8 cellular contexts compared by ENCODE assay signal in the genomic region with DNA sequence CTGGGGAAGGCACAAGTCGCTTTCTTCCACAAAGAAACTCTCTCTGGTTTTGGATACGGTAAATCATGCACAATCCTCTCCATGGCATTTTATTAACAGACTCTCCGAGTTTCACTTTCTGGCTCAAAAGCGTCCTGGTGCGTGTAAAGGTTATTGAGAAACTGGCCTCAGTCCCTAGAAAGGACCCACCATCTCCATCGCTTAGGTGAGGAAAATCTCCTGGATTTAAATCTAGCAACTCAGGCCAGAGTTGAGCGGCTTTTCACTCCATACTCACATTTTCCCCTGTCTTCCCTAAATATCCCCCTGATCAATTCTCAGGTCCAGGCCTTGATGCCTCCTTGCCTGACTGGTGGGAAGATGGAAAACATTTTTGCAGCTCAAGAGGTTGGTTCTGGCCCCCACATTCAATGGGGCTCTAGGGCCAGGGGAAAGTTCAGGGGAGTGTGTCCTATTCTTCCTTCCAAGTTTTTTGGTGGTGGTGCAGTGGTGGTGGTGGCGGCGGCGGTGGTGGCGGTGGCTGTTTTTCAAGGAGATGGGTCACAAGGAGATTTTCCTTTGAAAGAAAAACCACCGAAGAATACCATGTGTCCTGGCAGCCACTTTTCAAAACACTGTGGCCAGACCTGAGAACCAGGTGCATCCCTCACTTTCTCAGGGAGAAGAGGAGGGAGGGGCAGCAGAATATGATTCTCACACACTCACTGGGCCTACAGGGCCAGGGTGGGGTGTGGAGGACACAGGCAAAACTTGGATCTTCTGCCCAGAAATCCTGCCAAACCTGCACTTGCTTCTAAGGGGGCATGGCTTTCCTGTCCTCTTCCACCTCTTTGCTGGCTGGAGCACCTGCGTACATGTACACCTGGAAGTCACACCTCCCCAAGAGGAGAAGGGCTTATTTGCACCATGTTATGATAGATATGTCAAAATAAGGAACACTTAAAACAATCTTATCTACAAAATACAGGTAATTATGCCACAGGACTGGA. TPM values are rescaled to one million over a fixed set of nuclear protein-coding genes. Genes with fewer than 3 reads are reported as not detected.
A peak's percentile ranks its signal among the peaks of the same experiment; 100 is the strongest.
DNase-seq lines count a peak whose midpoint lies in the region; ATAC-seq and TF ChIP-seq lines count a peak whose summit lies in the region.

No MANE protein-coding gene starts in this region.

- no peaks in the 10 kb centered on the region for H3K9me3 ChIP-seq in right atrium auricular region
- no peaks in the 10 kb centered on the region for H3K9me3 ChIP-seq in left lung
- no peaks in the 10 kb centered on the region for H3K9me3 ChIP-seq in upper lobe of right lung

- H3K9me3 Mint-ChIP-seq in activated T-helper 2 cell treated with anti-CD3 and anti-CD28 coated beads, Interferon-gamma antibody, Interleukin-2, Interleukin-4, amounts not matched to agents 10 μg/mL and 5 μg/mL and 100 μg/mL, durations not matched to agents 14 hours and 24 hours and 36 hours = no peaks in the 10 kb centered on the region

- peak overlapping the region; percentile 83 for H3K4me3 Mint-ChIP-seq in activated T-helper 2 cell treated with anti-CD3 and anti-CD28 coated beads, Interferon-gamma antibody, Interleukin-2, Interleukin-4, amounts not matched to agents 10 μg/mL and 5 μg/mL and 100 μg/mL, durations not matched to agents 14 hours and 24 hours and 36 hours (ENCODE audit: low read depth)

- H3K27ac ChIP-seq in right atrium auricular region (peak overlapping the region; percentile 95 to 99), left lung (peak overlapping the region; percentile 99), upper lobe of right lung (peak overlapping the region; percentile 98)

- H3K27me3 Mint-ChIP-seq in activated T-helper 2 cell treated with anti-CD3 and anti-CD28 coated beads, Interferon-gamma antibody, Interleukin-2, Interleukin-4, amounts not matched to agents 10 μg/mL and 5 μg/mL and 100 μg/mL, durations not matched to agents 14 hours and 24 hours and 36 hours (ENCODE audit: low read depth) = no peaks in the 10 kb centered on the region

- TF ChIP-seq CTCF in right atrium auricular region (IDR thresholded peaks at IDR 0.05) (no peak), left lung (IDR thresholded peaks at IDR 0.05) (no peak), upper lobe of right lung (IDR thresholded peaks at IDR 0.05) (no peak)

- H3K4me3 ChIP-seq in right atrium auricular region (peak overlapping the region; percentile 75 to 85), left lung (peak overlapping the region; percentile 60 to 84), upper lobe of right lung (peak overlapping the region; percentile 66)

- ATAC-seq in left cardiac atrium = no peak
- ATAC-seq in left lung = no peak
- no peak for ATAC-seq in upper lobe of right lung
- ATAC-seq in GM18909 (IDR thresholded peaks at IDR 0.05; ENCODE audit: poor library complexity, unreplicated experiment) = no peak

- peaks cover 0 to 89% of the 10 kb centered on the region in 2 donors for H3K4me1 ChIP-seq in right atrium auricular region
- H3K4me1 ChIP-seq in left lung = peaks cover 76 to 88% of the 10 kb centered on the region in 2 donors
- peaks cover 83% of the 10 kb centered on the region for H3K4me1 ChIP-seq in upper lobe of right lung

- H3K27me3 ChIP-seq in right atrium auricular region = no peaks in the 10 kb centered on the region
- H3K27me3 ChIP-seq in left lung = no peaks in the 10 kb centered on the region
- no peaks in the 10 kb centered on the region for H3K27me3 ChIP-seq in upper lobe of right lung

- DNase-seq in right atrium auricular region (ENCODE audit: low spot score) (no peak), left cardiac atrium (no peak), left lung (no peak), upper lobe of right lung (no peak), ecto neural progenitor cell (ENCODE audit: low spot score) (no peak), kidney tubule cell (ENCODE audit: low spot score) (no peak)
- no peak for DNase-seq in activated T-helper 2 cell treated with anti-CD3 and anti-CD28 coated beads, Interferon-gamma antibody, Interleukin-2, Interleukin-4, amounts not matched to agents 10 μg/mL and 5 μg/mL and 100 μg/mL, durations not matched to agents 14 hours and 24 hours and 36 hours (ENCODE audit: low spot score)

- intact Hi-C loops in left cardiac atrium (cut with DNase I) (no loop called here), left lung (cut with DNase I) (no loop called here), upper lobe of right lung (cut with DNase I) (no loop called here)
- intact Hi-C loops in activated T-helper 2 cell treated with anti-CD3 and anti-CD28 coated beads, Interferon-gamma antibody, Interleukin-2, Interleukin-4, amounts not matched to agents 10 μg/mL and 5 μg/mL and 100 μg/mL, durations not matched to agents 14 hours and 24 hours and 36 hours (cut with micrococcal nuclease) = loop anchor here (1.0 to 2.0 kb wide), 4 partner anchors 9 to 324 kb away; a partner anchor contains a TSS

- H3K27ac Mint-ChIP-seq in activated T-helper 2 cell treated with anti-CD3 and anti-CD28 coated beads, Interferon-gamma antibody, Interleukin-2, Interleukin-4, amounts not matched to agents 10 μg/mL and 5 μg/mL and 100 μg/mL, durations not matched to agents 14 hours and 24 hours and 36 hours = peak overlapping the region; percentile 94

- no peaks in the 10 kb centered on the region for H3K36me3 ChIP-seq in right atrium auricular region
- H3K36me3 ChIP-seq in left lung = no peaks in the 10 kb centered on the region
- H3K36me3 ChIP-seq in upper lobe of right lung = no peaks in the 10 kb centered on the region

- H3K36me3 Mint-ChIP-seq in activated T-helper 2 cell treated with anti-CD3 and anti-CD28 coated beads, Interferon-gamma antibody, Interleukin-2, Interleukin-4, amounts not matched to agents 10 μg/mL and 5 μg/mL and 100 μg/mL, durations not matched to agents 14 hours and 24 hours and 36 hours (ENCODE audit: low read depth) = peaks cover 16% of the 10 kb centered on the region

- H3K4me1 Mint-ChIP-seq in activated T-helper 2 cell treated with anti-CD3 and anti-CD28 coated beads, Interferon-gamma antibody, Interleukin-2, Interleukin-4, amounts not matched to agents 10 μg/mL and 5 μg/mL and 100 μg/mL, durations not matched to agents 14 hours and 24 hours and 36 hours (ENCODE audit: low read depth) = peaks cover 73% of the 10 kb centered on the region

RNA-seq across cellular contexts. Expression of a gene that starts 46.7 kb away (rescaled TPM):
- total RNA-seq in right atrium auricular region = 10 to 100 TPM; 17.1 to 18.3 TPM
- total RNA-seq in left cardiac atrium = 10 to 100 TPM; 25.9 to 29.6 TPM
- 30.1 and 32.1 TPM in 2 replicates for total RNA-seq in activated T-helper 2 cell treated with anti-CD3 and anti-CD28 coated beads, Interferon-gamma antibody, Interleukin-2, Interleukin-4, amounts not matched to agents 10 μg/mL and 5 μg/mL and 100 μg/mL, durations not matched to agents 14 hours and 24 hours and 36 hours
- total RNA-seq in left lung = 10 to 100 TPM; 30.8 to 32.4 TPM
- 22.0 TPM for total RNA-seq in upper lobe of right lung
